Comparison of ENCODE assay signal across 8 cellular contexts in the genomic region with DNA sequence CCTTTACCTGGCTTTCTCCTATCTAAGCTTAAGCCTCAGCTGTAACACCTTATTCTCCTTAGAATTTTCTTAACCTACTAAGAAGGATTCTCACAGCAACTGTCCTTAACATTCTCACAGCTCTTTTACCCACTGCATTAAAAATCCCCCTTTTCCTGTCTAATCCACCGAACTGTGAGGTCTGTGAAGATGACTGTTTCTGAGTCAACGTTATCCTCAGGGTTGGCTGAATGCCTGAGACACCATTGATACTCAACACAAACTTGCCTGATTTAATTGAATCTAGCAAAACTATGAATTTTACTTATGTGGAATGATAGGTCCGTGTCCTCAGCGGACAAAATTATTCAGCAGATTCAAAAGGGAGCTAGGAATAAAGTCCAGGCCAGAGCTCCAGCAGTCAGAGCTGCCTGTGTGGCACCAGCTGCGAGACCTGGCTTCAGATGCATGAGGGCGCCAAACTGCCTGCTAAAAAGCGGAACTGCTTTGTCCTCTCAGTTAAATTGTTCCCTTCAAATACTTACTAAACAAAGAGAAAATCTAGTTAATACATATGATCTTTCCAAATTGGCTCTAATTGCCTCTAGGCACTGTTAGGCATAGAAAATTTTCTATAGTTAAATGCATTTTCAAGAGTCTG. TPM values are rescaled to one million over a fixed set of nuclear protein-coding genes. Genes with fewer than 3 reads are reported as not detected.
A peak's percentile ranks its signal among the peaks of the same experiment; 100 is the strongest.
DNase-seq lines count a peak whose midpoint lies in the region; ATAC-seq, FAIRE-seq and TF ChIP-seq lines count a peak whose summit lies in the region.

No MANE protein-coding gene starts in this region.

- no peak overlapping the region for H3K27ac ChIP-seq in astrocyte (ENCODE audit: low read depth, low read length)
- no peak overlapping the region for H3K27ac ChIP-seq in testis

- H4K20me1 ChIP-seq in astrocyte (ENCODE audit: insufficient read depth, low read length) = no peaks in the 10 kb centered on the region

- H2AFZ ChIP-seq in astrocyte (ENCODE audit: low read depth, low read length) = peak overlapping the region; percentile 27

- H3K27me3 Mint-ChIP-seq in astrocyte (ENCODE audit: low read depth, unreplicated experiment) (no peaks in the 10 kb centered on the region), osteocyte (ENCODE audit: unreplicated experiment) (peaks cover 8% of the 10 kb centered on the region)

- H3K27me3 ChIP-seq in astrocyte (ENCODE audit: insufficient read depth, low read length) = no peaks in the 10 kb centered on the region
- no peaks in the 10 kb centered on the region for H3K27me3 ChIP-seq in testis

- no peaks in the 10 kb centered on the region for H3K79me2 ChIP-seq in astrocyte (ENCODE audit: insufficient read depth, low read length)

- H3K9me3 Mint-ChIP-seq in astrocyte (ENCODE audit: unreplicated experiment) (no peaks in the 10 kb centered on the region), osteocyte (ENCODE audit: unreplicated experiment) (no peaks in the 10 kb centered on the region)

- peak; percentile 48 for ATAC-seq in GM19351 (IDR thresholded peaks at IDR 0.05; ENCODE audit: unreplicated experiment)
- no peak for ATAC-seq in GM19023 (IDR thresholded peaks at IDR 0.05; ENCODE audit: unreplicated experiment)
- no peak for ATAC-seq in GM21526 (IDR thresholded peaks at IDR 0.05; ENCODE audit: low FRiP score, unreplicated experiment)
- no peak for ATAC-seq in HG03457 (IDR thresholded peaks at IDR 0.05; ENCODE audit: unreplicated experiment)

- no peaks in the 10 kb centered on the region for H3K9me3 ChIP-seq in astrocyte (ENCODE audit: insufficient read depth, low read depth, low read length)
- H3K9me3 ChIP-seq in testis = no peaks in the 10 kb centered on the region

- H3K36me3 Mint-ChIP-seq in astrocyte (ENCODE audit: low read depth, unreplicated experiment) (no peaks in the 10 kb centered on the region), osteocyte (ENCODE audit: unreplicated experiment) (no peaks in the 10 kb centered on the region)

- H3K4me3 ChIP-seq in astrocyte (ENCODE audit: insufficient read depth, low read depth, low read length) (no peak overlapping the region), testis (no peak overlapping the region)

- H3K4me1 Mint-ChIP-seq in astrocyte (ENCODE audit: low read depth, unreplicated experiment) (peaks cover 5% of the 10 kb centered on the region), osteocyte (ENCODE audit: unreplicated experiment) (peaks cover 5% of the 10 kb centered on the region)

- DNase-seq in NCI-H1436 treated with DMSO at 0.1 percent for 48 hours (lab: John Stamatoyannopoulos, UW) (peak; percentile 94), astrocyte (ENCODE audit: low read depth) (peak; percentile 57), osteocyte (ENCODE audit: extremely low spot score, unreplicated experiment) (no peak), testis (no peak)

- H3K4me3 Mint-ChIP-seq in astrocyte (ENCODE audit: unreplicated experiment) (no peak overlapping the region), osteocyte (ENCODE audit: unreplicated experiment) (no peak overlapping the region)

- WGBS in testis, 2 donors = 60 to 76% methylated on average over 7 of the region's 7 CpGs

- no peak overlapping the region for H3K27ac Mint-ChIP-seq in astrocyte (ENCODE audit: unreplicated experiment)
- H3K27ac Mint-ChIP-seq in osteocyte (ENCODE audit: unreplicated experiment) = no peak overlapping the region

- intact Hi-C loops in testis (cut with DNase I; ENCODE audit: low total_unique reads) = no loop called here

- no peak for TF ChIP-seq POLR2A in testis (IDR thresholded peaks at IDR 0.05)

- peak; percentile 9 for FAIRE-seq in astrocyte (lab: Jason Lieb, UNC)

- no peaks in the 10 kb centered on the region for H3K4me1 ChIP-seq in astrocyte (ENCODE audit: insufficient read depth, low read length)
- no peaks in the 10 kb centered on the region for H3K4me1 ChIP-seq in testis

- H3K9ac ChIP-seq in astrocyte (ENCODE audit: low read length) = no peak overlapping the region

- H3K36me3 ChIP-seq in astrocyte (ENCODE audit: insufficient read depth, low read length) (no peaks in the 10 kb centered on the region), testis (ENCODE audit: low read depth, missing control alignments) (no peaks in the 10 kb centered on the region)

- H3K4me2 ChIP-seq in astrocyte (ENCODE audit: low read length) = peak overlapping the region; percentile 70

- TF ChIP-seq CTCF in astrocyte (IDR thresholded peaks at IDR 0.05; ENCODE audit: insufficient read depth, low read depth, low read length) (no peak), osteocyte (IDR thresholded peaks at IDR 0.05) (peak; percentile 27), testis (IDR thresholded peaks at IDR 0.05) (no peak)

RNA-seq across cellular contexts. Expression of a gene that starts 33.4 kb away (rescaled TPM):
- total RNA-seq in astrocyte (0.77 and 1.8 TPM in 2 replicates), osteocyte (not detected in 2 replicates), testis (1 to 10 TPM; 3.3 to 6.6 TPM)
- 0.45 TPM for polyA plus RNA-seq in testis (ENCODE audit: insufficient read depth, low read depth, low replicate concordance)

Comparison
In these comparisons a context has a peak if more than half of its experiments do, and no peak if none do; other contexts are left out.
1. DNase-seq: peak in NCI-H1436 treated with DMSO at 0.1 percent for 48 hours (single experiment) and astrocyte (single experiment); none in osteocyte (single experiment) and testis (single experiment).